In genomic region chr6:28751514-28751913, GRCh38 we compare ENCODE assay signal across 1 cellular context.
TF ChIP-seq lines count a peak whose summit lies in the region.

No MANE protein-coding gene starts in this region.

TF ChIP-seq in K562, 482 proteins besides CTCF, POLR2A, EP300 and RAD21 (continued from another document and continues in another):
- TF ChIP-seq MGA (IDR thresholded peaks at IDR 0.05) (no peak), CREB1 (IDR thresholded peaks at IDR 0.05) (no peak), CREB1 (CRISPR knock-in tag; IDR thresholded peaks at IDR 0.05) (no peak), TAF1 (IDR thresholded peaks at IDR 0.05; ENCODE audit: control insufficient read depth, extremely low read depth, insufficient read depth, low read length, severe bottlenecking) (no peak), ASH1L (IDR thresholded peaks at IDR 0.05; ENCODE audit: borderline replicate concordance, low read depth, partially characterized antibody) (peak; percentile 20), MAZ (CRISPR knock-in tag; conservative IDR thresholded peaks at IDR 0.05 in 1 of 2, IDR thresholded peaks at IDR 0.05 in 1 of 2) (peak in 1 of 2 experiments; percentile 1; a peak in 1 of 4 replicates), UBTF (IDR thresholded peaks at IDR 0.05; ENCODE audit: borderline replicate concordance in 1 of 2, low read depth in 2 of 2, low read length in 2 of 2) (peak in 1 of 2 experiments; percentile 71; a peak in 2 of 4 replicates), RBM22 (IDR thresholded peaks at IDR 0.05; ENCODE audit: low read depth, low read length, poor library complexity, severe bottlenecking) (no peak), ZNF175 (CRISPR knock-in tag; IDR thresholded peaks at IDR 0.05; ENCODE audit: low read depth) (no peak), CEBPZ (IDR thresholded peaks at IDR 0.05; ENCODE audit: borderline replicate concordance, low read depth, low read length) (no peak), HDAC6 (IDR thresholded peaks at IDR 0.05; ENCODE audit: low read depth, low read length) (no peak), HMG20B (CRISPR knock-in tag; IDR thresholded peaks at IDR 0.05) (no peak), ZHX1 (conservative IDR thresholded peaks at IDR 0.05; ENCODE audit: low read length) (no peak), ZNF431 (CRISPR knock-in tag; IDR thresholded peaks at IDR 0.05) (no peak), FIP1L1 (IDR thresholded peaks at IDR 0.05; ENCODE audit: low read depth, low read length, poor library complexity, severe bottlenecking) (no peak), STAT6 (CRISPR knock-in tag; IDR thresholded peaks at IDR 0.05) (no peak), ZNF282 (CRISPR knock-in tag; IDR thresholded peaks at IDR 0.05) (no peak), MAFG (tag; conservative IDR thresholded peaks at IDR 0.05) (no peak), SP1 (CRISPR knock-in tag; IDR thresholded peaks at IDR 0.05) (no peak), GATAD2B (IDR thresholded peaks at IDR 0.05; ENCODE audit: borderline replicate concordance) (no peak), ZNF165 (CRISPR knock-in tag; IDR thresholded peaks at IDR 0.05; ENCODE audit: borderline replicate concordance) (no peak), CBFA2T2 (conservative IDR thresholded peaks at IDR 0.05) (no peak), ID3 (CRISPR knock-in tag; IDR thresholded peaks at IDR 0.05) (no peak), ID3 (tag; IDR thresholded peaks at IDR 0.05) (no peak), NRF1 (conservative IDR thresholded peaks at IDR 0.05 in 1 of 2, IDR thresholded peaks at IDR 0.05 in 1 of 2) (peak; percentile 65 to 69), SAFB2 (IDR thresholded peaks at IDR 0.05; ENCODE audit: borderline replicate concordance, low read depth, low read length, severe bottlenecking) (no peak), ILF3 (IDR thresholded peaks at IDR 0.05; ENCODE audit: borderline replicate concordance) (no peak), SP2 (IDR thresholded peaks at IDR 0.05; ENCODE audit: extremely low read depth, low read depth, low read length, poor library complexity, severe bottlenecking) (no peak), NR1H2 (CRISPR knock-in tag; IDR thresholded peaks at IDR 0.05) (no peak), ZBTB26 (CRISPR knock-in tag; IDR thresholded peaks at IDR 0.05) (no peak)
